1 cellular context compared by ENCODE assay signal in genomic region chr7:141640239-141640840, GRCh38.
TF ChIP-seq lines count a peak whose summit lies in the region.

No MANE protein-coding gene starts in this region.

TF ChIP-seq in SK-N-SH treated with all-trans-retinoic acid at 6 μM for 48 hours, 23 proteins besides CTCF, POLR2A, EP300 and RAD21 (continued from another document):
- no peak for TF ChIP-seq RARB (CRISPR knock-in tag; IDR thresholded peaks at IDR 0.05)
- TF ChIP-seq ZFP3 (CRISPR knock-in tag; IDR thresholded peaks at IDR 0.05), result no peak
- no peak for TF ChIP-seq ESRRG (CRISPR knock-in tag; IDR thresholded peaks at IDR 0.05)
- no peak for TF ChIP-seq ZNF70 (CRISPR knock-in tag; IDR thresholded peaks at IDR 0.05)
- no peak for TF ChIP-seq ZNF565 (CRISPR knock-in tag; conservative IDR thresholded peaks at IDR 0.05; ENCODE audit: low read depth)
- TF ChIP-seq TOX (CRISPR knock-in tag; IDR thresholded peaks at IDR 0.05; ENCODE audit: borderline replicate concordance), result no peak
- no peak for TF ChIP-seq PPARA (CRISPR knock-in tag; IDR thresholded peaks at IDR 0.05; ENCODE audit: borderline replicate concordance)
